In the genomic region with DNA sequence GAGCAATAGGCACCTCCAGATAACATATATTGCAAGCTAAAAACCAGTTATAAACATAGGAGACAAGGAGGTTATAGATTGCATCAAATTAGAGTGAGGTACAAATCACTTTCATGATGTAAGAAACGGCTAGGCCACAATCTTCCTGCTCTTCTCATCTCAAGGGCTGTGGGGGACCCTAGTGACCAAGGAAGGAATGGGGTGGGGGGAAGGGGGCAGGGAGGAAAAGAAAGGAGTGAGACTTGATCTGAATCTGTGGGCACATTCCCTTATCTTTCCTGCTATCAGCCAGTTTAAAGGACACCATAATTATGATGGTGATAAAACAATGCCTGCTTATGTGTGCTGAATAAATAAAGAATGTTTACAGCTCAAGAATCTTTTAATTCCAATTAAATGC, we compare ENCODE assay signal across 2 cellular contexts.
TF ChIP-seq lines count a peak whose summit lies in the region.

No MANE protein-coding gene starts in this region.

TF ChIP-seq in HEK293, 187 proteins besides CTCF, POLR2A, EP300 and RAD21 (continued from another document):
- TF ChIP-seq, protein P1, sequence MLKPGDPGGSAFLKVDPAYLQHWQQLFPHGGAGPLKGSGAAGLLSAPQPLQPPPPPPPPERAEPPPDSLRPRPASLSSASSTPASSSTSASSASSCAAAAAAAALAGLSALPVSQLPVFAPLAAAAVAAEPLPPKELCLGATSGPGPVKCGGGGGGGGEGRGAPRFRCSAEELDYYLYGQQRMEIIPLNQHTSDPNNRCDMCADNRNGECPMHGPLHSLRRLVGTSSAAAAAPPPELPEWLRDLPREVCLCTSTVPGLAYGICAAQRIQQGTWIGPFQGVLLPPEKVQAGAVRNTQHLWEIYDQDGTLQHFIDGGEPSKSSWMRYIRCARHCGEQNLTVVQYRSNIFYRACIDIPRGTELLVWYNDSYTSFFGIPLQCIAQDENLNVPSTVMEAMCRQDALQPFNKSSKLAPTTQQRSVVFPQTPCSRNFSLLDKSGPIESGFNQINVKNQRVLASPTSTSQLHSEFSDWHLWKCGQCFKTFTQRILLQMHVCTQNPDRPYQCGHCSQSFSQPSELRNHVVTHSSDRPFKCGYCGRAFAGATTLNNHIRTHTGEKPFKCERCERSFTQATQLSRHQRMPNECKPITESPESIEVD (tag by site-specific recombination; IDR thresholded peaks at IDR 0.05): peak; percentile 40
- TF ChIP-seq, protein P2, sequence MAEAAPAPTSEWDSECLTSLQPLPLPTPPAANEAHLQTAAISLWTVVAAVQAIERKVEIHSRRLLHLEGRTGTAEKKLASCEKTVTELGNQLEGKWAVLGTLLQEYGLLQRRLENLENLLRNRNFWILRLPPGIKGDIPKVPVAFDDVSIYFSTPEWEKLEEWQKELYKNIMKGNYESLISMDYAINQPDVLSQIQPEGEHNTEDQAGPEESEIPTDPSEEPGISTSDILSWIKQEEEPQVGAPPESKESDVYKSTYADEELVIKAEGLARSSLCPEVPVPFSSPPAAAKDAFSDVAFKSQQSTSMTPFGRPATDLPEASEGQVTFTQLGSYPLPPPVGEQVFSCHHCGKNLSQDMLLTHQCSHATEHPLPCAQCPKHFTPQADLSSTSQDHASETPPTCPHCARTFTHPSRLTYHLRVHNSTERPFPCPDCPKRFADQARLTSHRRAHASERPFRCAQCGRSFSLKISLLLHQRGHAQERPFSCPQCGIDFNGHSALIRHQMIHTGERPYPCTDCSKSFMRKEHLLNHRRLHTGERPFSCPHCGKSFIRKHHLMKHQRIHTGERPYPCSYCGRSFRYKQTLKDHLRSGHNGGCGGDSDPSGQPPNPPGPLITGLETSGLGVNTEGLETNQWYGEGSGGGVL (tag by site-specific recombination; IDR thresholded peaks at IDR 0.05): peak; percentile 41; the same call in 1 of the 2 replicates
- TF ChIP-seq GLIS2 (tag by site-specific recombination; IDR thresholded peaks at IDR 0.05) (no peak), SP7 (tag by site-specific recombination; IDR thresholded peaks at IDR 0.05) (peak; percentile 41; the same call in 1 of the 2 replicates), ZNF157 (tag by site-specific recombination; IDR thresholded peaks at IDR 0.05) (no peak), ZNF155 (tag by site-specific recombination; IDR thresholded peaks at IDR 0.05) (no peak), IKZF3 (tag by site-specific recombination; IDR thresholded peaks at IDR 0.05) (0 out of 2 replicates have a peak, but pooled peaks have one; percentile 28)
TF ChIP-seq in HEK293: peak in this region for 4.

TF ChIP-seq in K562, 482 proteins besides CTCF, POLR2A, EP300 and RAD21:
- TF ChIP-seq, protein P3, sequence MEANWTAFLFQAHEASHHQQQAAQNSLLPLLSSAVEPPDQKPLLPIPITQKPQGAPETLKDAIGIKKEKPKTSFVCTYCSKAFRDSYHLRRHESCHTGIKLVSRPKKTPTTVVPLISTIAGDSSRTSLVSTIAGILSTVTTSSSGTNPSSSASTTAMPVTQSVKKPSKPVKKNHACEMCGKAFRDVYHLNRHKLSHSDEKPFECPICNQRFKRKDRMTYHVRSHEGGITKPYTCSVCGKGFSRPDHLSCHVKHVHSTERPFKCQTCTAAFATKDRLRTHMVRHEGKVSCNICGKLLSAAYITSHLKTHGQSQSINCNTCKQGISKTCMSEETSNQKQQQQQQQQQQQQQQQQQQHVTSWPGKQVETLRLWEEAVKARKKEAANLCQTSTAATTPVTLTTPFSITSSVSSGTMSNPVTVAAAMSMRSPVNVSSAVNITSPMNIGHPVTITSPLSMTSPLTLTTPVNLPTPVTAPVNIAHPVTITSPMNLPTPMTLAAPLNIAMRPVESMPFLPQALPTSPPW (CRISPR knock-in tag; IDR thresholded peaks at IDR 0.05): peak; percentile 54; the same call in 1 of the 2 replicates
- TF ChIP-seq PTBP1 (IDR thresholded peaks at IDR 0.05; ENCODE audit: low read depth, low read length) (no peak), RBM17 (IDR thresholded peaks at IDR 0.05; ENCODE audit: borderline replicate concordance, low read depth, low read length) (no peak), TARDBP (IDR thresholded peaks at IDR 0.05) (no peak), SPI1 (IDR thresholded peaks at IDR 0.05; ENCODE audit: borderline replicate concordance, low read depth, low read length) (no peak), SRSF7 (optimal IDR thresholded peaks at IDR 0.05; ENCODE audit: low read depth, low read length) (no peak), MTF1 (CRISPR knock-in tag; IDR thresholded peaks at IDR 0.05; ENCODE audit: borderline replicate concordance) (no peak)
- TF ChIP-seq, protein P4, sequence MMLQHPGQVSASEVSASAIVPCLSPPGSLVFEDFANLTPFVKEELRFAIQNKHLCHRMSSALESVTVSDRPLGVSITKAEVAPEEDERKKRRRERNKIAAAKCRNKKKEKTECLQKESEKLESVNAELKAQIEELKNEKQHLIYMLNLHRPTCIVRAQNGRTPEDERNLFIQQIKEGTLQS (IDR thresholded peaks at IDR 0.05): peak; percentile 11; the same call in 1 of the 2 replicates
- TF ChIP-seq, protein P4 (CRISPR knock-in tag; conservative IDR thresholded peaks at IDR 0.05): no peak
- TF ChIP-seq, protein P5, sequence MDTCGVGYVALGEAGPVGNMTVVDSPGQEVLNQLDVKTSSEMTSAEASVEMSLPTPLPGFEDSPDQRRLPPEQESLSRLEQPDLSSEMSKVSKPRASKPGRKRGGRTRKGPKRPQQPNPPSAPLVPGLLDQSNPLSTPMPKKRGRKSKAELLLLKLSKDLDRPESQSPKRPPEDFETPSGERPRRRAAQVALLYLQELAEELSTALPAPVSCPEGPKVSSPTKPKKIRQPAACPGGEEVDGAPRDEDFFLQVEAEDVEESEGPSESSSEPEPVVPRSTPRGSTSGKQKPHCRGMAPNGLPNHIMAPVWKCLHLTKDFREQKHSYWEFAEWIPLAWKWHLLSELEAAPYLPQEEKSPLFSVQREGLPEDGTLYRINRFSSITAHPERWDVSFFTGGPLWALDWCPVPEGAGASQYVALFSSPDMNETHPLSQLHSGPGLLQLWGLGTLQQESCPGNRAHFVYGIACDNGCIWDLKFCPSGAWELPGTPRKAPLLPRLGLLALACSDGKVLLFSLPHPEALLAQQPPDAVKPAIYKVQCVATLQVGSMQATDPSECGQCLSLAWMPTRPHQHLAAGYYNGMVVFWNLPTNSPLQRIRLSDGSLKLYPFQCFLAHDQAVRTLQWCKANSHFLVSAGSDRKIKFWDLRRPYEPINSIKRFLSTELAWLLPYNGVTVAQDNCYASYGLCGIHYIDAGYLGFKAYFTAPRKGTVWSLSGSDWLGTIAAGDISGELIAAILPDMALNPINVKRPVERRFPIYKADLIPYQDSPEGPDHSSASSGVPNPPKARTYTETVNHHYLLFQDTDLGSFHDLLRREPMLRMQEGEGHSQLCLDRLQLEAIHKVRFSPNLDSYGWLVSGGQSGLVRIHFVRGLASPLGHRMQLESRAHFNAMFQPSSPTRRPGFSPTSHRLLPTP (IDR thresholded peaks at IDR 0.05; ENCODE audit: borderline replicate concordance, extremely low read depth, insufficient read length): no peak
